1 cellular context compared by ENCODE assay signal in genomic region chr11:67558084-67558772, GRCh38.
TF ChIP-seq lines count a peak whose summit lies in the region.

No MANE protein-coding gene starts in this region.

TF ChIP-seq in WTC11, 78 proteins besides CTCF, POLR2A, EP300 and RAD21 (continued from another document):
- TF ChIP-seq HMGA2 (CRISPR knock-in tag; IDR thresholded peaks at IDR 0.05) (no peak), GABPB1 (CRISPR knock-in tag; IDR thresholded peaks at IDR 0.05) (no peak), ZBTB43 (CRISPR knock-in tag; IDR thresholded peaks at IDR 0.05) (no peak), CREB1 (CRISPR knock-in tag; IDR thresholded peaks at IDR 0.05) (no peak), PREB (CRISPR knock-in tag; IDR thresholded peaks at IDR 0.05; ENCODE audit: borderline replicate concordance) (no peak), MXD4 (CRISPR knock-in tag; IDR thresholded peaks at IDR 0.05; ENCODE audit: borderline replicate concordance) (no peak), NFE2L1 (CRISPR knock-in tag; IDR thresholded peaks at IDR 0.05) (no peak)
- TF ChIP-seq, protein P1, sequence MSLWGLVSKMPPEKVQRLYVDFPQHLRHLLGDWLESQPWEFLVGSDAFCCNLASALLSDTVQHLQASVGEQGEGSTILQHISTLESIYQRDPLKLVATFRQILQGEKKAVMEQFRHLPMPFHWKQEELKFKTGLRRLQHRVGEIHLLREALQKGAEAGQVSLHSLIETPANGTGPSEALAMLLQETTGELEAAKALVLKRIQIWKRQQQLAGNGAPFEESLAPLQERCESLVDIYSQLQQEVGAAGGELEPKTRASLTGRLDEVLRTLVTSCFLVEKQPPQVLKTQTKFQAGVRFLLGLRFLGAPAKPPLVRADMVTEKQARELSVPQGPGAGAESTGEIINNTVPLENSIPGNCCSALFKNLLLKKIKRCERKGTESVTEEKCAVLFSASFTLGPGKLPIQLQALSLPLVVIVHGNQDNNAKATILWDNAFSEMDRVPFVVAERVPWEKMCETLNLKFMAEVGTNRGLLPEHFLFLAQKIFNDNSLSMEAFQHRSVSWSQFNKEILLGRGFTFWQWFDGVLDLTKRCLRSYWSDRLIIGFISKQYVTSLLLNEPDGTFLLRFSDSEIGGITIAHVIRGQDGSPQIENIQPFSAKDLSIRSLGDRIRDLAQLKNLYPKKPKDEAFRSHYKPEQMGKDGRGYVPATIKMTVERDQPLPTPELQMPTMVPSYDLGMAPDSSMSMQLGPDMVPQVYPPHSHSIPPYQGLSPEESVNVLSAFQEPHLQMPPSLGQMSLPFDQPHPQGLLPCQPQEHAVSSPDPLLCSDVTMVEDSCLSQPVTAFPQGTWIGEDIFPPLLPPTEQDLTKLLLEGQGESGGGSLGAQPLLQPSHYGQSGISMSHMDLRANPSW (CRISPR knock-in tag; conservative IDR thresholded peaks at IDR 0.05; ENCODE audit: low read depth) = no peak
